In genomic region chr12:89070603-89071002, GRCh38 we compare ENCODE assay signal across 14 cellular contexts.
"Had no signal": no experiment of that assay in that cellular context is flagged by ENCODE, and none has a peak within 500 bp of the region (broad histone marks: within the 10 kb centered on the region; RNA-seq: fewer than 3 reads in every experiment).

No MANE protein-coding gene starts in this region.

- H3K4me3 ChIP-seq: ascending aorta, dorsolateral prefrontal cortex, esophagus muscularis mucosa, lower lobe of right lung, tibial artery, uterus had no signal

- DNase-seq: activated B cell treated with CpG ODN at 0.5 μM for 24 hours; activated CD8-positive, alpha-beta memory T cell treated with anti-CD3 and anti-CD28 coated beads, Interleukin-2, amount 10 ng/mL, durations not matched to agents 7 days and 5 days; dorsolateral prefrontal cortex; immature natural killer cell; left cardiac atrium; lower lobe of right lung; midbrain; SHP77 treated with DMSO at 0.1 percent for 48 hours; T-helper 17 cell; tibial artery; uterus had no signal

- H3K27ac ChIP-seq: ascending aorta, dorsolateral prefrontal cortex, esophagus muscularis mucosa, lower lobe of right lung, tibial artery, uterus had no signal

- H3K27ac Mint-ChIP-seq: activated B cell treated with CpG ODN at 0.5 μM for 24 hours; activated CD8-positive, alpha-beta memory T cell treated with anti-CD3 and anti-CD28 coated beads, Interleukin-2, amount 10 ng/mL, durations not matched to agents 7 days and 5 days; activated T-helper 2 cell treated with anti-CD3 and anti-CD28 coated beads, Interferon-gamma antibody, Interleukin-2, Interleukin-4, amounts not matched to agents 10 μg/mL and 5 μg/mL and 100 μg/mL, durations not matched to agents 14 hours and 24 hours and 36 hours; immature natural killer cell; T-helper 17 cell had no signal

- H3K9me3 Mint-ChIP-seq: activated B cell treated with CpG ODN at 0.5 μM for 24 hours, immature natural killer cell had no signal

- H3K4me1 Mint-ChIP-seq: activated B cell treated with CpG ODN at 0.5 μM for 24 hours, immature natural killer cell, T-helper 17 cell had no signal

- H3K27me3 Mint-ChIP-seq: activated B cell treated with CpG ODN at 0.5 μM for 24 hours; activated CD8-positive, alpha-beta memory T cell treated with anti-CD3 and anti-CD28 coated beads, Interleukin-2, amount 10 ng/mL, durations not matched to agents 7 days and 5 days; T-helper 17 cell had no signal

- H3K4me3 Mint-ChIP-seq: activated B cell treated with CpG ODN at 0.5 μM for 24 hours; activated CD8-positive, alpha-beta memory T cell treated with anti-CD3 and anti-CD28 coated beads, Interleukin-2, amount 10 ng/mL, durations not matched to agents 7 days and 5 days; immature natural killer cell; T-helper 17 cell had no signal

- ATAC-seq: activated CD8-positive, alpha-beta memory T cell treated with anti-CD3 and anti-CD28 coated beads, Interleukin-2, amount 10 ng/mL, durations not matched to agents 7 days and 5 days; left cardiac atrium; lower lobe of right lung; T-helper 17 cell had no signal

- H3K27me3 ChIP-seq: ascending aorta, dorsolateral prefrontal cortex, esophagus muscularis mucosa, tibial artery, uterus had no signal

- H3K4me1 ChIP-seq: ascending aorta, esophagus muscularis mucosa, lower lobe of right lung, tibial artery, uterus had no signal
